In the genomic region with DNA sequence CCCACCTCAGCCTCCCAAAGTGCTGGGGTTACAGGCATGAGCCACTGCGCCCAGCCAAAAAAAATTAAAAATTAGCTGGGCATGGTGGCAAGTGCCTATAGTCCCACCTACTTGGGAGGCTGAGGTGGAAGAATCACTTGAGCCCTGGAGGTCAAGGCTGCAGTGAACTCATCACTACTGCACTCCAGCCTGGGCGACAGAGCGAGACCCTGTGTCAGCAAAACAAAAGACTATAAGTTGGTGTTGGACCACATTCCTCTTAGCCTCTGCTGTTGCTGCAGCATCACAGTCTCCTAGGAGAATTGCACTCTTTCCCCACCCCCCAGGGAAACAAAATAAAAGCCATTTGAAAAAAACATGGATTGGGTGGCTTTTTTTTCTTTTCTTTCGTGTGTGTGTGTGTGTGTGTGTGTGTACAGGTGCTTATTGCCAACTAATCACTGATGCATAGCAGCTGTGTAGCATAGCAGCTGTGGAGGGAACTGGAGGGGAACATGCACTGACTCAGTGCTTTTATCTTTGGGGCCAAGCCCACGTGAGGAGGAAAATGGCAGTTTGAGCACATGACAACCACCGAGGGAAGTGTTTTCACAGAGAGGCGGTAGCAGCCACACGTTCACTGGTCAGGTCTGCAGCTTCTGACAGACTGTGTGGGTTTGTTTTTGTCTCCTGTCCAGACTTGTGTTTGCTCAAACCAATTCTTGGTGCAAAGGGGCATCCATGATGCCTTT, we compare ENCODE assay signal across 1 cellular context.
TF ChIP-seq lines count a peak whose summit lies in the region.

No MANE protein-coding gene starts in this region.

TF ChIP-seq in K562, 482 proteins besides CTCF, POLR2A, EP300 and RAD21 (continued from another document and continues in another):
- TF ChIP-seq PHTF2 (CRISPR knock-in tag; IDR thresholded peaks at IDR 0.05), result no peak
- TF ChIP-seq HDAC2 (IDR thresholded peaks at IDR 0.05), result no peak
- TF ChIP-seq RB1 (IDR thresholded peaks at IDR 0.05; ENCODE audit: low read depth), result no peak
- TF ChIP-seq ZNF766 (CRISPR knock-in tag; conservative IDR thresholded peaks at IDR 0.05), result 0 out of 2 replicates have a peak, but pooled peaks have one; percentile 21
- TF ChIP-seq NCOA2 (IDR thresholded peaks at IDR 0.05; ENCODE audit: partially characterized antibody in 2 of 2), result no peak
- TF ChIP-seq EWSR1 (IDR thresholded peaks at IDR 0.05; ENCODE audit: borderline replicate concordance, low read depth, partially characterized antibody), result no peak
- TF ChIP-seq KLF10 (CRISPR knock-in tag; IDR thresholded peaks at IDR 0.05), result no peak
- TF ChIP-seq, protein P1, sequence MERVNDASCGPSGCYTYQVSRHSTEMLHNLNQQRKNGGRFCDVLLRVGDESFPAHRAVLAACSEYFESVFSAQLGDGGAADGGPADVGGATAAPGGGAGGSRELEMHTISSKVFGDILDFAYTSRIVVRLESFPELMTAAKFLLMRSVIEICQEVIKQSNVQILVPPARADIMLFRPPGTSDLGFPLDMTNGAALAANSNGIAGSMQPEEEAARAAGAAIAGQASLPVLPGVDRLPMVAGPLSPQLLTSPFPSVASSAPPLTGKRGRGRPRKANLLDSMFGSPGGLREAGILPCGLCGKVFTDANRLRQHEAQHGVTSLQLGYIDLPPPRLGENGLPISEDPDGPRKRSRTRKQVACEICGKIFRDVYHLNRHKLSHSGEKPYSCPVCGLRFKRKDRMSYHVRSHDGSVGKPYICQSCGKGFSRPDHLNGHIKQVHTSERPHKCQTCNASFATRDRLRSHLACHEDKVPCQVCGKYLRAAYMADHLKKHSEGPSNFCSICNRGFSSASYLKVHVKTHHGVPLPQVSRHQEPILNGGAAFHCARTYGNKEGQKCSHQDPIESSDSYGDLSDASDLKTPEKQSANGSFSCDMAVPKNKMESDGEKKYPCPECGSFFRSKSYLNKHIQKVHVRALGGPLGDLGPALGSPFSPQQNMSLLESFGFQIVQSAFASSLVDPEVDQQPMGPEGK (CRISPR knock-in tag; IDR thresholded peaks at IDR 0.05; ENCODE audit: borderline replicate concordance), result no peak
- TF ChIP-seq MAZ (CRISPR knock-in tag; conservative IDR thresholded peaks at IDR 0.05 in 1 of 2, IDR thresholded peaks at IDR 0.05 in 1 of 2), result peak in 1 of 2 experiments; percentile 74; a peak in 2 of 4 replicates
- no peak for TF ChIP-seq YBX1 (IDR thresholded peaks at IDR 0.05)
- TF ChIP-seq, protein P2, sequence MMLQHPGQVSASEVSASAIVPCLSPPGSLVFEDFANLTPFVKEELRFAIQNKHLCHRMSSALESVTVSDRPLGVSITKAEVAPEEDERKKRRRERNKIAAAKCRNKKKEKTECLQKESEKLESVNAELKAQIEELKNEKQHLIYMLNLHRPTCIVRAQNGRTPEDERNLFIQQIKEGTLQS (IDR thresholded peaks at IDR 0.05), result peak; percentile 18; the same call in 1 of the 2 replicates
- TF ChIP-seq, protein P2 (CRISPR knock-in tag; conservative IDR thresholded peaks at IDR 0.05), result no peak
- TF ChIP-seq ILK (tag; IDR thresholded peaks at IDR 0.05; ENCODE audit: borderline replicate concordance, low read depth), result no peak
- peak; percentile 80 for TF ChIP-seq PTRF (tag; IDR thresholded peaks at IDR 0.05)
- TF ChIP-seq ETV6 (IDR thresholded peaks at IDR 0.05; ENCODE audit: borderline replicate concordance in 1 of 2, low read depth in 2 of 2, low read length in 1 of 2), result no peak
- TF ChIP-seq ETV6 (CRISPR knock-in tag; IDR thresholded peaks at IDR 0.05; ENCODE audit: borderline replicate concordance), result no peak
- TF ChIP-seq MIER1 (IDR thresholded peaks at IDR 0.05; ENCODE audit: low read depth), result no peak
- no peak for TF ChIP-seq ZBED1 (IDR thresholded peaks at IDR 0.05)
- TF ChIP-seq CXXC5 (CRISPR knock-in tag; IDR thresholded peaks at IDR 0.05), result peak; percentile 62
- TF ChIP-seq ZFX (CRISPR knock-in tag; IDR thresholded peaks at IDR 0.05), result no peak
- no peak for TF ChIP-seq FOXP1 (CRISPR knock-in tag; IDR thresholded peaks at IDR 0.05)
- TF ChIP-seq SMAD4 (CRISPR knock-in tag; conservative IDR thresholded peaks at IDR 0.05), result peak; percentile 86
- no peak for TF ChIP-seq SREBF2 (CRISPR knock-in tag; IDR thresholded peaks at IDR 0.05)
- TF ChIP-seq, protein P3, sequence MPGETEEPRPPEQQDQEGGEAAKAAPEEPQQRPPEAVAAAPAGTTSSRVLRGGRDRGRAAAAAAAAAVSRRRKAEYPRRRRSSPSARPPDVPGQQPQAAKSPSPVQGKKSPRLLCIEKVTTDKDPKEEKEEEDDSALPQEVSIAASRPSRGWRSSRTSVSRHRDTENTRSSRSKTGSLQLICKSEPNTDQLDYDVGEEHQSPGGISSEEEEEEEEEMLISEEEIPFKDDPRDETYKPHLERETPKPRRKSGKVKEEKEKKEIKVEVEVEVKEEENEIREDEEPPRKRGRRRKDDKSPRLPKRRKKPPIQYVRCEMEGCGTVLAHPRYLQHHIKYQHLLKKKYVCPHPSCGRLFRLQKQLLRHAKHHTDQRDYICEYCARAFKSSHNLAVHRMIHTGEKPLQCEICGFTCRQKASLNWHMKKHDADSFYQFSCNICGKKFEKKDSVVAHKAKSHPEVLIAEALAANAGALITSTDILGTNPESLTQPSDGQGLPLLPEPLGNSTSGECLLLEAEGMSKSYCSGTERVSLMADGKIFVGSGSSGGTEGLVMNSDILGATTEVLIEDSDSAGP (CRISPR knock-in tag; IDR thresholded peaks at IDR 0.05), result no peak
- TF ChIP-seq ZNF143 (CRISPR knock-in tag; IDR thresholded peaks at IDR 0.05), result no peak
- TF ChIP-seq LCOR (CRISPR knock-in tag; IDR thresholded peaks at IDR 0.05), result no peak
- TF ChIP-seq CC2D1A (IDR thresholded peaks at IDR 0.05), result no peak
- TF ChIP-seq THRB (CRISPR knock-in tag; conservative IDR thresholded peaks at IDR 0.05), result no peak
- TF ChIP-seq L3MBTL2 (IDR thresholded peaks at IDR 0.05), result peak; percentile 90
- TF ChIP-seq, protein P4, sequence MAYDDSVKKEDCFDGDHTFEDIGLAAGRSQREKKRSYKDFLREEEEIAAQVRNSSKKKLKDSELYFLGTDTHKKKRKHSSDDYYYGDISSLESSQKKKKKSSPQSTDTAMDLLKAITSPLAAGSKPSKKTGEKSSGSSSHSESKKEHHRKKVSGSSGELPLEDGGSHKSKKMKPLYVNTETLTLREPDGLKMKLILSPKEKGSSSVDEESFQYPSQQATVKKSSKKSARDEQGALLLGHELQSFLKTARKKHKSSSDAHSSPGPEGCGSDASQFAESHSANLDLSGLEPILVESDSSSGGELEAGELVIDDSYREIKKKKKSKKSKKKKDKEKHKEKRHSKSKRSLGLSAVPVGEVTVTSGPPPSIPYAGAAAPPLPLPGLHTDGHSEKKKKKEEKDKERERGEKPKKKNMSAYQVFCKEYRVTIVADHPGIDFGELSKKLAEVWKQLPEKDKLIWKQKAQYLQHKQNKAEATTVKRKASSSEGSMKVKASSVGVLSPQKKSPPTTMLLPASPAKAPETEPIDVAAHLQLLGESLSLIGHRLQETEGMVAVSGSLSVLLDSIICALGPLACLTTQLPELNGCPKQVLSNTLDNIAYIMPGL (CRISPR knock-in tag; IDR thresholded peaks at IDR 0.05), result no peak
- TF ChIP-seq GTF2F1 (IDR thresholded peaks at IDR 0.05; ENCODE audit: low read depth, low read length), result no peak
- no peak for TF ChIP-seq SNRNP70 (optimal IDR thresholded peaks at IDR 0.05; ENCODE audit: low read depth, low read length)
- TF ChIP-seq TAF7 (tag; IDR thresholded peaks at IDR 0.05), result no peak
- no peak for TF ChIP-seq PTTG1 (tag; IDR thresholded peaks at IDR 0.05; ENCODE audit: low read depth)
- TF ChIP-seq ZNF282 (CRISPR knock-in tag; IDR thresholded peaks at IDR 0.05), result no peak
- TF ChIP-seq, protein P5, sequence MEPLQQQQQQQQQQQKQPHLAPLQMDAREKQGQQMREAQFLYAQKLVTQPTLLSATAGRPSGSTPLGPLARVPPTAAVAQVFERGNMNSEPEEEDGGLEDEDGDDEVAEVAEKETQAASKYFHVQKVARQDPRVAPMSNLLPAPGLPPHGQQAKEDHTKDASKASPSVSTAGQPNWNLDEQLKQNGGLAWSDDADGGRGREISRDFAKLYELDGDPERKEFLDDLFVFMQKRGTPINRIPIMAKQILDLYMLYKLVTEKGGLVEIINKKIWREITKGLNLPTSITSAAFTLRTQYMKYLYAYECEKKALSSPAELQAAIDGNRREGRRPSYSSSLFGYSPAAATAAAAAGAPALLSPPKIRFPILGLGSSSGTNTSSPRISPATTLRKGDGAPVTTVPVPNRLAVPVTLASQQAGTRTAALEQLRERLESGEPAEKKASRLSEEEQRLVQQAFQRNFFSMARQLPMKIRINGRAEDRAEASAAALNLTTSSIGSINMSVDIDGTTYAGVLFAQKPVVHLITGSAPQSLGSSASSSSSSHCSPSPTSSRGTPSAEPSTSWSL (CRISPR knock-in tag; IDR thresholded peaks at IDR 0.05; ENCODE audit: borderline replicate concordance), result peak; percentile 60; the same call in 1 of the 2 replicates
- TF ChIP-seq ZKSCAN3 (CRISPR knock-in tag; IDR thresholded peaks at IDR 0.05), result no peak
- TF ChIP-seq PTBP1 (IDR thresholded peaks at IDR 0.05; ENCODE audit: low read depth, low read length), result no peak
- TF ChIP-seq KAT8 (IDR thresholded peaks at IDR 0.05; ENCODE audit: low read depth), result no peak
- peak; percentile 74; the same call in 1 of the 2 replicates for TF ChIP-seq DMBX1 (CRISPR knock-in tag; IDR thresholded peaks at IDR 0.05; ENCODE audit: borderline replicate concordance)
- TF ChIP-seq PRDM10 (IDR thresholded peaks at IDR 0.05; ENCODE audit: partially characterized antibody), result no peak
- TF ChIP-seq HNRNPLL (IDR thresholded peaks at IDR 0.05; ENCODE audit: low read depth, low read length, poor library complexity, severe bottlenecking), result no peak
- no peak for TF ChIP-seq ZNF224 (CRISPR knock-in tag; IDR thresholded peaks at IDR 0.05)
- no peak for TF ChIP-seq SUPT5H (IDR thresholded peaks at IDR 0.05)
- TF ChIP-seq NR4A1 (CRISPR knock-in tag; IDR thresholded peaks at IDR 0.05), result 0 out of 2 replicates have a peak, but pooled peaks have one; percentile 40
- peak; percentile 84 for TF ChIP-seq NR4A1 (tag; IDR thresholded peaks at IDR 0.05)
- no peak for TF ChIP-seq TEAD2 (tag; IDR thresholded peaks at IDR 0.05)
